ENCODE assay signal across 8 cellular contexts in the genomic region with DNA sequence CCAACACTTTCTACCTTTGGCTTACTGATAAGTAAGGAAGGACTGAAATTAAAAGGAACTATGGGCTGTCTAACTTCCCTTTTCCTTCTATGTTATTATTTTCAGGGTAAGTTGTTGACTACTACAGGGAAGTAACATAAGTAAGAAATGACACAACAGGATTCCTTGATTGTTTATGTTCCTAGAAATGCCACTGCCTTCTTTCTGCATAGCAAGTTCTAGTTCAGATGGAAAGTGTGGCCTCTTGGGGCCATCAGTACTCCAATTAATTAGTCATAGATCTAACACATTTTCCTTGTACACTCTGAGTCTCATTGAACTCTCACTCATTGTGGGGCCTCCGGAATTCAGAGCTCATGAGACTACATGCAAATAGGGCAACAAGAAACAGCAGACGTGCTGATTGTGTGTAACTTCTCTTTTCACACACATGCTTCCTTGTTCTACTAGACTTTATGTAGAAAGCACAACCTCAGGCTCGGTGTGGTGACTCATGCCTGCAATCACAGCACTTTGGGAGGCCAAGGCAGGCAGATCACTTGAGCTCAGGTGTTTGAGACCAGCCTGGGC. TPM values are rescaled to one million over a fixed set of nuclear protein-coding genes. Genes with fewer than 3 reads are reported as not detected.
DNase-seq lines count a peak whose midpoint lies in the region; ATAC-seq and TF ChIP-seq lines count a peak whose summit lies in the region.

No MANE protein-coding gene starts in this region.

- H3K27ac ChIP-seq in breast epithelium = peak overlapping the region; percentile 15 to 43

- TF ChIP-seq POLR2A in breast epithelium (IDR thresholded peaks at IDR 0.05) = no peak

- no peak overlapping the region for H3K4me3 ChIP-seq in breast epithelium

- intact Hi-C loops in breast epithelium (cut with DNase I; ENCODE audit: low total_unique reads) = no loop called here

- H3K4me1 Mint-ChIP-seq in stimulated activated memory B cell treated with anti-CD40 and anti-IgM and Interleukin-4, amounts not matched to agents 10 μg/mL and 1 μg/mL and 100 μg/mL, for 72 hours = peaks cover 18% of the 10 kb centered on the region
- no peaks in the 10 kb centered on the region for H3K4me1 Mint-ChIP-seq in glutamatergic neuron (ENCODE audit: low read depth, unreplicated experiment)

- peak overlapping the region; percentile 83 for H3K27ac Mint-ChIP-seq in stimulated activated memory B cell treated with anti-CD40 and anti-IgM and Interleukin-4, amounts not matched to agents 10 μg/mL and 1 μg/mL and 100 μg/mL, for 72 hours
- no peak overlapping the region for H3K27ac Mint-ChIP-seq in glutamatergic neuron (ENCODE audit: unreplicated experiment)

- no peaks in the 10 kb centered on the region for H3K36me3 Mint-ChIP-seq in stimulated activated memory B cell treated with anti-CD40 and anti-IgM and Interleukin-4, amounts not matched to agents 10 μg/mL and 1 μg/mL and 100 μg/mL, for 72 hours
- no peaks in the 10 kb centered on the region for H3K36me3 Mint-ChIP-seq in glutamatergic neuron (ENCODE audit: unreplicated experiment)

- H3K9me3 Mint-ChIP-seq in stimulated activated memory B cell treated with anti-CD40 and anti-IgM and Interleukin-4, amounts not matched to agents 10 μg/mL and 1 μg/mL and 100 μg/mL, for 72 hours = no peaks in the 10 kb centered on the region
- H3K9me3 Mint-ChIP-seq in glutamatergic neuron (ENCODE audit: unreplicated experiment) = peaks cover 3% of the 10 kb centered on the region

- TF ChIP-seq CTCF in GM10266 (IDR thresholded peaks at IDR 0.05; ENCODE audit: control insufficient read depth, insufficient read depth, low read depth, missing control alignments) (no peak), breast epithelium (IDR thresholded peaks at IDR 0.05) (no peak), glutamatergic neuron (IDR thresholded peaks at IDR 0.05; ENCODE audit: partially characterized antibody, unreplicated experiment) (no peak)

- no peaks in the 10 kb centered on the region for H3K4me1 ChIP-seq in breast epithelium

- H3K27me3 ChIP-seq in breast epithelium = no peaks in the 10 kb centered on the region

- H3K36me3 ChIP-seq in breast epithelium = no peaks in the 10 kb centered on the region

- DNase-seq in GM10266 (ENCODE audit: extremely low spot score) (peak; percentile 12), LoVo (ENCODE audit: low spot score) (peak; percentile 58), breast epithelium (ENCODE audit: low spot score in 2 of 2) (peak in 1 of 2 donors; percentile 56), glutamatergic neuron (no peak), NCI-H2081 treated with DMSO at 0.1 percent for 48 hours (lab: John Stamatoyannopoulos, UW) (no peak), cerebellum (ENCODE audit: low spot score) (no peak)

- ATAC-seq in GM21717 (IDR thresholded peaks at IDR 0.05; ENCODE audit: unreplicated experiment) = peak; percentile 86
- ATAC-seq in stimulated activated memory B cell treated with anti-CD40 and anti-IgM and Interleukin-4, amounts not matched to agents 10 μg/mL and 1 μg/mL and 100 μg/mL, for 72 hours = peak; percentile 93

- no peaks in the 10 kb centered on the region for H3K9me3 ChIP-seq in breast epithelium

- no peak overlapping the region for H3K4me3 Mint-ChIP-seq in stimulated activated memory B cell treated with anti-CD40 and anti-IgM and Interleukin-4, amounts not matched to agents 10 μg/mL and 1 μg/mL and 100 μg/mL, for 72 hours
- H3K4me3 Mint-ChIP-seq in glutamatergic neuron (ENCODE audit: unreplicated experiment) = no peak overlapping the region

- no peaks in the 10 kb centered on the region for H3K27me3 Mint-ChIP-seq in stimulated activated memory B cell treated with anti-CD40 and anti-IgM and Interleukin-4, amounts not matched to agents 10 μg/mL and 1 μg/mL and 100 μg/mL, for 72 hours
- H3K27me3 Mint-ChIP-seq in glutamatergic neuron (ENCODE audit: unreplicated experiment) = peaks cover 3% of the 10 kb centered on the region

RNA-seq across cellular contexts. Expression of a gene that starts 35.3 kb away (rescaled TPM):
- 10 to 100 TPM; 50.5 to 80.1 (median 67.5) TPM for total RNA-seq in breast epithelium
- total RNA-seq in glutamatergic neuron (ENCODE audit: unreplicated experiment) = 10.3 TPM
- total RNA-seq in cerebellum = 17.6 TPM

RNA-seq across cellular contexts. Expression of a gene that starts 42.0 kb away (rescaled TPM):
- total RNA-seq in breast epithelium (100 to 1,000 TPM; 105 to 156 (median 110) TPM), glutamatergic neuron (ENCODE audit: unreplicated experiment) (103 TPM), cerebellum (65.3 TPM)

Comparison
In these comparisons a context has a peak if more than half of its experiments do, and no peak if none do; other contexts are left out.
1. DNase-seq: peak in GM10266 (single experiment) and LoVo (single experiment); none in glutamatergic neuron (single experiment), NCI-H2081 treated with DMSO at 0.1 percent for 48 hours (single experiment) and cerebellum (single experiment).